In the genomic region with DNA sequence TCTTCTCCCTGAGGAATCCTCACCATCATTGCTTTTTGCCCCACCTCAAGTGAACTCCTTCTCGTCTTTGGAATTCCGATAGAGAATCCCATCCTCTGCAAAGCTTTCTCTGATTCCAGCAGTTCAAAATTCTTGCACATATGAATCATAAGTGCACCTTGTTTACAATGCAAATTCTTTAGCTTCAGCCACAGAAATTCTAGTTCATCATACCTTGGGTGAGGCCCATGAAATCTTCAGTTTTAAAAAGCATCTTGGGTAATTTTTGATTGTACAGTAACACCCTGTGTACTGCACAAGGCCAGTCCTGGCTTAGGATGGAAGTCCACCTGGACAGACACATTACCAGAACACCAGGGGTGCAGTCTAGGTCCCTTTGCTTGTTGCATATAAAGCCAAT, we compare ENCODE assay signal across 26 cellular contexts. TPM values are rescaled to one million over a fixed set of nuclear protein-coding genes. Genes with fewer than 3 reads are reported as not detected.
DNase-seq lines count a peak whose midpoint lies in the region; ATAC-seq and TF ChIP-seq lines count a peak whose summit lies in the region.
"Had no signal": no experiment of that assay in that cellular context is flagged by ENCODE, and none has a peak within 500 bp of the region (broad histone marks: within the 10 kb centered on the region; RNA-seq: fewer than 3 reads in every experiment).

No MANE protein-coding gene starts in this region.

- CTCF ChIA-PET in RWPE1 (lab: Yijun Ruan, JAX): interaction anchor here (0.5 kb wide), 1 partner anchor 103 kb away, joined by 3 read pairs; no protein-coding TSS in a partner anchor

- no peak overlapping the region for H3K27ac ChIP-seq in RWPE1
- H3K27ac ChIP-seq: adrenal gland, neutrophil, thoracic aorta had no signal

- DNase-seq in ELR (ENCODE audit: low read depth) (peak; percentile 68), RWPE1 (ENCODE audit: low spot score) (peak; percentile 8), fibroblast of the aortic adventitia (ENCODE audit: low read depth) (peak; percentile 2), putamen (ENCODE audit: low spot score) (no peak), pons (ENCODE audit: low spot score) (no peak)
- DNase-seq in activated effector memory CD4-positive, alpha-beta T cell treated with anti-CD3 and anti-CD28 coated beads, Interleukin-2, amount 50 U/mL, for 16 hours: no peak
- DNase-seq: activated CD4-positive, alpha-beta T cell treated with anti-CD3 and anti-CD28 coated beads for 1 hour; activated naive CD4-positive, alpha-beta T cell; activated T-cell treated with anti-CD3 and anti-CD28 coated beads, Interleukin-2, amount 50 U/mL, for 1 hour; adrenal gland; COR-L47; erythroblast; KBM-7; kidney; SIG-M5; stimulated activated naive B cell treated with anti-CD40 and anti-IgM and Interleukin-4, amounts not matched to agents 10 μg/mL and 1 μg/mL and 100 μg/mL, for 72 hours; T-cell had no signal

- H3K4me3 ChIP-seq in fibroblast of the aortic adventitia (ENCODE audit: low read depth, low read length): no peak overlapping the region
- H3K4me3 ChIP-seq: adrenal gland, smooth muscle cell, thoracic aorta had no signal

- POLR2A ChIA-PET in RWPE1 (lab: Yijun Ruan, JAX; ENCODE audit: low non-redundant PET): no interaction called here

- TF ChIP-seq CTCF in RWPE1 (conservative IDR thresholded peaks at IDR 0.05; ENCODE audit: low read depth) (no peak), fibroblast of the aortic adventitia (IDR thresholded peaks at IDR 0.05; ENCODE audit: insufficient read depth, low read length) (no peak)

- ATAC-seq in HG02870 (IDR thresholded peaks at IDR 0.05; ENCODE audit: unreplicated experiment): no peak
- ATAC-seq: stimulated activated naive B cell treated with anti-CD40 and anti-IgM and Interleukin-4, amounts not matched to agents 10 μg/mL and 1 μg/mL and 100 μg/mL, for 72 hours; T-cell had no signal

RNA-seq across cellular contexts. Expression of a gene that starts 30.8 kb away (rescaled TPM):
- total RNA-seq in fibroblast of the aortic adventitia (ENCODE audit: low replicate concordance): not detected in 2 replicates
- total RNA-seq: adrenal gland, frontal cortex, H1, kidney, lung microvascular endothelial cell, OCI-LY7, pulmonary artery endothelial cell, smooth muscle cell, T-cell, thoracic aorta had no signal

Comparison
In these comparisons a context has a peak if more than half of its experiments do, and no peak if none do; other contexts are left out.
1. DNase-seq: peak in ELR (single experiment), RWPE1 (single experiment) and fibroblast of the aortic adventitia (single experiment); none in putamen (single experiment), activated effector memory CD4-positive, alpha-beta T cell treated with anti-CD3 and anti-CD28 coated beads, Interleukin-2, amount 50 U/mL, for 16 hours (single experiment) and pons (single experiment).